In the genomic region with DNA sequence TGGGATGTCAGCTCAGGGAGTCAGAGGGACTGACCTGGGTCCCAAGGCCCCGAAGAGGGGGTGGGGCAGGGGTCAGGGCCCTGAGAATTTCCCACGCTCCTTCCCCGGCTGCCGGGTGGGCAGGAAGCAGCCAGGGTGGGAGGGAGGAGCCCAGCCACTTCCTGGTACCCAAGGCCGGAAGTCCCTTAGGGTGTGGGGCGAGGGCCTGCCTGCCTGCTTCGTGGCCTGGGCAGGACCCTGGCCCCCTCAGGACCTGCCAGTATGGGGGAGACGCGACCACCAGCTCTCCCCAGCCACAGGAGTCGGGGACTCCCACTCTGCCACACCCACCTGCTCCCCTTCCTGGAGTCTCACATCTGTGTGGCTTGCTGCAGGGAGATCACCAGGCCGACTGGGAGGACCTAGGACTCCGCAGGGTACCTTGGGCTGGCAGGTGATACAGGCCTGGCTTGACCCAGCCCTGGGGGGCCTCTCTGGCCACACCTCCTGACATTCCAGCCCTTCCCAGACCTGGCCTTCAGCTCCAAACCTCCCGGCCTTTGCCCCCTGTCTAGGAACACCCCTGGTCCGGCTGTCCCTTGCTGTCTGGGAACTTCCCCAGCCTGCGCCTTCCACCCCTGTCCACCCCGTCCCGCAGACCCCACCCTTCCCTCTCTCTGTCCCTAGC, we compare ENCODE assay signal across 1 cellular context.
TF ChIP-seq lines count a peak whose summit lies in the region.

No MANE protein-coding gene starts in this region.

TF ChIP-seq in HCT116, 20 proteins besides CTCF, POLR2A, EP300 and RAD21 (continued from another document):
- TF ChIP-seq CBX3 (IDR thresholded peaks at IDR 0.05; ENCODE audit: low read depth) (no peak), EZH2phosphoT487 (IDR thresholded peaks at IDR 0.05; ENCODE audit: borderline replicate concordance) (no peak), SIN3A (IDR thresholded peaks at IDR 0.05; ENCODE audit: low read depth) (no peak), FOSL1 (IDR thresholded peaks at IDR 0.05; ENCODE audit: low read depth) (no peak), ZFX (IDR thresholded peaks at IDR 0.05) (peak; percentile 43; the same call in 1 of the 2 replicates), ELF1 (IDR thresholded peaks at IDR 0.05; ENCODE audit: borderline replicate concordance, low read depth) (no peak), EZH2 (IDR thresholded peaks at IDR 0.05) (no peak), ZNF274 (IDR thresholded peaks at IDR 0.05; ENCODE audit: low read depth, low read length) (no peak), EGR1 (IDR thresholded peaks at IDR 0.05; ENCODE audit: low read depth) (no peak), CEBPB (IDR thresholded peaks at IDR 0.05; ENCODE audit: low read depth) (no peak), JUND (IDR thresholded peaks at IDR 0.05) (no peak), SRF (IDR thresholded peaks at IDR 0.05; ENCODE audit: low read depth) (no peak)
- TF ChIP-seq, protein P1, sequence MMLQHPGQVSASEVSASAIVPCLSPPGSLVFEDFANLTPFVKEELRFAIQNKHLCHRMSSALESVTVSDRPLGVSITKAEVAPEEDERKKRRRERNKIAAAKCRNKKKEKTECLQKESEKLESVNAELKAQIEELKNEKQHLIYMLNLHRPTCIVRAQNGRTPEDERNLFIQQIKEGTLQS (IDR thresholded peaks at IDR 0.05), result no peak
- TF ChIP-seq, protein P2, sequence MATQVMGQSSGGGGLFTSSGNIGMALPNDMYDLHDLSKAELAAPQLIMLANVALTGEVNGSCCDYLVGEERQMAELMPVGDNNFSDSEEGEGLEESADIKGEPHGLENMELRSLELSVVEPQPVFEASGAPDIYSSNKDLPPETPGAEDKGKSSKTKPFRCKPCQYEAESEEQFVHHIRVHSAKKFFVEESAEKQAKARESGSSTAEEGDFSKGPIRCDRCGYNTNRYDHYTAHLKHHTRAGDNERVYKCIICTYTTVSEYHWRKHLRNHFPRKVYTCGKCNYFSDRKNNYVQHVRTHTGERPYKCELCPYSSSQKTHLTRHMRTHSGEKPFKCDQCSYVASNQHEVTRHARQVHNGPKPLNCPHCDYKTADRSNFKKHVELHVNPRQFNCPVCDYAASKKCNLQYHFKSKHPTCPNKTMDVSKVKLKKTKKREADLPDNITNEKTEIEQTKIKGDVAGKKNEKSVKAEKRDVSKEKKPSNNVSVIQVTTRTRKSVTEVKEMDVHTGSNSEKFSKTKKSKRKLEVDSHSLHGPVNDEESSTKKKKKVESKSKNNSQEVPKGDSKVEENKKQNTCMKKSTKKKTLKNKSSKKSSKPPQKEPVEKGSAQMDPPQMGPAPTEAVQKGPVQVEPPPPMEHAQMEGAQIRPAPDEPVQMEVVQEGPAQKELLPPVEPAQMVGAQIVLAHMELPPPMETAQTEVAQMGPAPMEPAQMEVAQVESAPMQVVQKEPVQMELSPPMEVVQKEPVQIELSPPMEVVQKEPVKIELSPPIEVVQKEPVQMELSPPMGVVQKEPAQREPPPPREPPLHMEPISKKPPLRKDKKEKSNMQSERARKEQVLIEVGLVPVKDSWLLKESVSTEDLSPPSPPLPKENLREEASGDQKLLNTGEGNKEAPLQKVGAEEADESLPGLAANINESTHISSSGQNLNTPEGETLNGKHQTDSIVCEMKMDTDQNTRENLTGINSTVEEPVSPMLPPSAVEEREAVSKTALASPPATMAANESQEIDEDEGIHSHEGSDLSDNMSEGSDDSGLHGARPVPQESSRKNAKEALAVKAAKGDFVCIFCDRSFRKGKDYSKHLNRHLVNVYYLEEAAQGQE (IDR thresholded peaks at IDR 0.05; ENCODE audit: low read depth), result no peak
